ENCODE assay signal across 7 cellular contexts in the genomic region with DNA sequence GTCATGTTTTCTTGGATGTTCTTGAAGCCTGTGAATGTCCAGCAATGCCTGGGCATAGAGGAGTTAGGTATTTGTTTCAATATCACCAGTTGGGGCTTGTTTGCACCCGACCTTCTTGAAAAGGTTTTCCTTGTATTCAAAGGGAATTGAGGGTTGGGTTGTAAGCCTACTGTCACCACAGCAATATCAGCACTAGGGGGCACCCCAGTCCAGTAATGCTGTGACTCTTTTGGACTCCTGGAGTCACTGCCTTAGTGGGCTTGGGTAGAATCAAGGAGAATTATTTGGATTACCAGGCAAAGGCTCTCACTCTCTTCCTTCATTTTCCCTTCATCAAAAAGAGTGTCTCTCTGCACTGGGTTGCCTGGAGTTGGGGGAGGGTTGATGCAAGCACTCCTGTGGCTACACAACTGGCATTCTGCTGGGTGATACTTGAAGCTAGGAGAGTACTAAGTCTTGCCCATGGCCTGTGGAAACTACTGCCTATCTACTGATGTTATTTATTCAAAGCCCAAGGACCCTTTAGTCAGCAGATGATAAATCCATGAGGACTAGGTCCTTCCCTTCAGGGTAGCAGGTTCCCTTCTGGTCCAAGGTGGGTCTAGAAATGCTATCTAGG.
DNase-seq lines count a peak whose midpoint lies in the region; ATAC-seq and TF ChIP-seq lines count a peak whose summit lies in the region.

No MANE protein-coding gene starts in this region.

- peak; percentile 62 for TF ChIP-seq CTCF in GM12875 (IDR thresholded peaks at IDR 0.05; ENCODE audit: borderline replicate concordance, insufficient read depth, low read depth, low read length)

- peak; percentile 78 for DNase-seq in NAMALWA (ENCODE audit: low spot score)
- peak; percentile 28 for DNase-seq in activated T-cell treated with anti-CD3 and anti-CD28 coated beads for 24 hours (ENCODE audit: low read depth)
- DNase-seq in iPS DF 19.7 (ENCODE audit: low read depth, low spot score): peak; percentile 28
- DNase-seq in stimulated activated CD8-positive, alpha-beta memory T cell treated with anti-CD3 and anti-CD28 coated beads, Interleukin-7, amount 100 ng/mL, for 48 hours (ENCODE audit: extremely low read depth in 1 of 2, low read depth in 1 of 2): peak; percentile 7 to 10
- DNase-seq in NCI-H510A treated with DMSO at 0.1 percent for 48 hours (lab: John Stamatoyannopoulos, UW): no peak

- H3K4me3 ChIP-seq in GM12875 (ENCODE audit: low read depth, low read length): no peak overlapping the region

- ATAC-seq in HG02981 (IDR thresholded peaks at IDR 0.05; ENCODE audit: unreplicated experiment): no peak
